ENCODE assay signal across 8 cellular contexts in the genomic region with DNA sequence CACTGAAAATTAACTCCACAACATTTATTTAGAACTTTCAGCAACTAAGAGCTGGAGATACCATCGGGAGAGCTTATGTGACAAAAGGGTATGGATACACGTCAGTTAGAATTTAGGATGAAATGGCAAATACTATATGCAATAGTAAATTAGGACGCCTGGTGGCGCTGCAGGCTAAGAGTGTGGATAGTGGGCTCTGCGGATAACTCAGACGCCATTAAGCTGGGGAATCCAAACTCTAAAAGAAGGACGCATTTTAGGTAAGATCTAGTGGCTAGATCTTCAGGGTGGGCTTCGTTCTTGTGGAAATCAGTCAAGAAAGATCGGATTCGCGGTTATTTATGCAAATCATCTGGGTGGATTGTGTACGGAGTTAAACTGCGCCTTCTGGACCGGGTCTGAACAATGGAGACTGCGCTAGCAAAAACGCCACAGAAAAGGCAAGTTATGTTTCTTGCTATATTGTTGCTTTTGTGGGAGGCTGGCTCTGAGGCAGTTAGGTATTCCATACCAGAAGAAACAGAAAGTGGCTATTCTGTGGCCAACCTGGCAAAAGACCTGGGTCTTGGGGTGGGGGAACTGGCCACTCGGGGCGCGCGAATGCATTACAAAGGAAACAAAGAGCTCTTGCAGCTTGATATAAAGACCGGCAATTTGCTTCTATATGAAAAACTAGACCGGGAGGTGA. TPM values are rescaled to one million over a fixed set of nuclear protein-coding genes. Genes with fewer than 3 reads are reported as not detected.
DNase-seq lines count a peak whose midpoint lies in the region; ATAC-seq and TF ChIP-seq lines count a peak whose summit lies in the region.

A gene (plus strand): TSS at position 177 of the 688 bp plus-strand sequence. CDS start 229 bp downstream, at position 406.

- peak within 1 kb of the TSS; percentile 47 for H3K56ac ChIP-seq in mesendoderm (ENCODE audit: low read length)

- H3K27me3 ChIP-seq in breast epithelium (no peaks in the 10 kb centered on the region), mesendoderm (ENCODE audit: insufficient read depth, low read length, poor library complexity) (no peaks in the 10 kb centered on the region)

- H3K4me3 ChIP-seq in breast epithelium (peak within 1 kb of the TSS; percentile 29 to 56 (median 41)), mesendoderm (ENCODE audit: low read length) (peak within 1 kb of the TSS; percentile 42)

- no peaks in the 10 kb centered on the region for H3K4me1 ChIP-seq in breast epithelium
- H3K4me1 ChIP-seq in mesendoderm (ENCODE audit: control insufficient read depth, low read depth, low read length): no peaks in the 10 kb centered on the region

- no CpG with 5 or more reads among the region's 22 CpGs for WGBS in mesendoderm (ENCODE audit: extremely low coverage, insufficient coverage, low lambda C conversion rate)

- no peak within 1 kb of the TSS for H3K4me2 ChIP-seq in mesendoderm (ENCODE audit: low read length)

- H2BK15ac ChIP-seq in mesendoderm (replicated peaks; ENCODE audit: low read depth): no peak within 1 kb of the TSS

- TF ChIP-seq POLR2A in breast epithelium (IDR thresholded peaks at IDR 0.05): no peak

- H2BK120ac ChIP-seq in mesendoderm (ENCODE audit: low read depth, low read length): no peak within 1 kb of the TSS

- H3K9me3 ChIP-seq in breast epithelium: peaks cover 53 to 87% of the 10 kb centered on the region in 2 donors

- intact Hi-C loops in breast epithelium (cut with DNase I; ENCODE audit: low total_unique reads): no loop called here

- no peak within 1 kb of the TSS for H2BK5ac ChIP-seq in mesendoderm (ENCODE audit: low read length)

- no peak within 1 kb of the TSS for H3K23ac ChIP-seq in mesendoderm (ENCODE audit: low read length)

- no peak for ATAC-seq in HG02852 (IDR thresholded peaks at IDR 0.05; ENCODE audit: unreplicated experiment)

- peak within 1 kb of the TSS; percentile 28 for H4K8ac ChIP-seq in mesendoderm (ENCODE audit: low read depth, low read length)

- H3K4ac ChIP-seq in mesendoderm (ENCODE audit: low read depth, low read length): no peak within 1 kb of the TSS

- H3K36me3 ChIP-seq in breast epithelium: no peaks in the 10 kb centered on the region
- no peaks in the 10 kb centered on the region for H3K36me3 ChIP-seq in mesendoderm (ENCODE audit: control insufficient read depth, insufficient read depth, low read length)

- H2AK5ac ChIP-seq in mesendoderm (ENCODE audit: low read length): no peak within 1 kb of the TSS

- H3K9ac ChIP-seq in mesendoderm (ENCODE audit: low read length): peak within 1 kb of the TSS; percentile 56

- H3K27ac ChIP-seq in breast epithelium: no peak within 1 kb of the TSS
- H3K27ac ChIP-seq in mesendoderm (ENCODE audit: low read depth, low read length): no peak within 1 kb of the TSS

- H3K79me2 ChIP-seq in mesendoderm (ENCODE audit: control insufficient read depth, insufficient read depth, low read length): no peaks in the 10 kb centered on the region

- H3K18ac ChIP-seq in mesendoderm (ENCODE audit: low read length): no peak within 1 kb of the TSS

- no peak within 1 kb of the TSS for H4K5ac ChIP-seq in mesendoderm (ENCODE audit: low read length)

- TF ChIP-seq CTCF in breast epithelium (IDR thresholded peaks at IDR 0.05): peak in 1 of 3 donors; percentile 22

- DNase-seq in ELR (ENCODE audit: low read depth) (peak; percentile 23), NCI-H146 treated with DMSO at 0.1 percent for 48 hours (lab: John Stamatoyannopoulos, UW; ENCODE audit: unreplicated experiment) (peak; percentile 32), breast epithelium (ENCODE audit: low spot score in 2 of 2) (no peak), mesendoderm (peak; percentile 76), NCI-H524 treated with DMSO at 0.1 percent for 48 hours (lab: John Stamatoyannopoulos, UW) (no peak), NCI-H1048 (lab: John Stamatoyannopoulos, UW) (no peak), GM19240 (ENCODE audit: insufficient read length, low spot score) (no peak)

- H3K79me1 ChIP-seq in mesendoderm (ENCODE audit: low read length): no peaks in the 10 kb centered on the region

RNA-seq across cellular contexts. Expression of the gene that starts here (rescaled TPM):
- 1 to 10 TPM; 3.4 to 9.8 (median 6.4) TPM for total RNA-seq in breast epithelium
- 7.5 TPM for polyA plus RNA-seq in mesendoderm (2013, experiment 1 of 2)
- polyA plus RNA-seq in mesendoderm (2013, experiment 2 of 2): 7.8 TPM

Comparison
In these comparisons a context has a peak if more than half of its experiments do, and no peak if none do; other contexts are left out.
1. DNase-seq: peak in ELR (single experiment), NCI-H146 treated with DMSO at 0.1 percent for 48 hours (single experiment) and mesendoderm (single experiment); none in breast epithelium (0 of 2), NCI-H524 treated with DMSO at 0.1 percent for 48 hours (single experiment), NCI-H1048 (single experiment) and GM19240 (single experiment).